2 cellular contexts compared by ENCODE assay signal in the genomic region with DNA sequence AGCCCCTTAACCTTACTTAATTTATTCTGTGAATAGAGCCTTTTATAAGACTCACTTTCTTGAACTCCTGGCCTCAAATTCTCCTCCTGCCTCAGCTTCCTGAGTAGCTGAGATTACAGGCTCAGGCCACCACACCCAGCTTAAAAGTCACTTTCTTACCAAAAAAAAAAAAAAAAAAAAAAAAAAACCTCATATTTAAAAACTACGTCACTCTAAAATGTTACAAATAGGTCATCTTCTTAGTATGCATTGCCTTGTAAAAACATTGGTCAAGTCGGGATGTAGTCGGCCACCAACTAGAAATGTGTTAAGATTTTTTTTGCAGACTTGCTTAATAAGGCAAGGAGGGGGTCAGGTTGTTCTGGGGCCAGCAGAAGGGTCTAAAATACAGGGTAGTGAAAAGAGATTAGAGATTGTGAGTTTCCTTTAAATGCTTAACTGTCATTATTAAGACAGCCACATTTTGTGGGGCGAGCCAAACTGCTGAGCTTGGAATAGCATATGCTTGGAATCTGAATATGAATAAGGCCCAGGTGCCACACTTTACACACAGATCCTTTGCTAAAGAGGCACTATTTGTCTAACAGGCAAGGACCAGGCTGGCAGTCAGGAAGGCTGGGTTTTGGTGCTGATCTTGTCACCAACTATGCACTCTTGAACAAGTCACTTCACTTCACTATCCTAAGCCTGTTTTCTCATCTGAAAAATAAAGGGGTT.
TF ChIP-seq lines count a peak whose summit lies in the region.

No MANE protein-coding gene starts in this region.

TF ChIP-seq in WTC11, 78 proteins besides CTCF, POLR2A, EP300 and RAD21 (continued from another document):
- TF ChIP-seq, protein P1, sequence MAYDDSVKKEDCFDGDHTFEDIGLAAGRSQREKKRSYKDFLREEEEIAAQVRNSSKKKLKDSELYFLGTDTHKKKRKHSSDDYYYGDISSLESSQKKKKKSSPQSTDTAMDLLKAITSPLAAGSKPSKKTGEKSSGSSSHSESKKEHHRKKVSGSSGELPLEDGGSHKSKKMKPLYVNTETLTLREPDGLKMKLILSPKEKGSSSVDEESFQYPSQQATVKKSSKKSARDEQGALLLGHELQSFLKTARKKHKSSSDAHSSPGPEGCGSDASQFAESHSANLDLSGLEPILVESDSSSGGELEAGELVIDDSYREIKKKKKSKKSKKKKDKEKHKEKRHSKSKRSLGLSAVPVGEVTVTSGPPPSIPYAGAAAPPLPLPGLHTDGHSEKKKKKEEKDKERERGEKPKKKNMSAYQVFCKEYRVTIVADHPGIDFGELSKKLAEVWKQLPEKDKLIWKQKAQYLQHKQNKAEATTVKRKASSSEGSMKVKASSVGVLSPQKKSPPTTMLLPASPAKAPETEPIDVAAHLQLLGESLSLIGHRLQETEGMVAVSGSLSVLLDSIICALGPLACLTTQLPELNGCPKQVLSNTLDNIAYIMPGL (CRISPR knock-in tag; IDR thresholded peaks at IDR 0.05) = no peak
- TF ChIP-seq, protein P2, sequence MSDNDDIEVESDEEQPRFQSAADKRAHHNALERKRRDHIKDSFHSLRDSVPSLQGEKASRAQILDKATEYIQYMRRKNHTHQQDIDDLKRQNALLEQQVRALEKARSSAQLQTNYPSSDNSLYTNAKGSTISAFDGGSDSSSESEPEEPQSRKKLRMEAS (CRISPR knock-in tag; IDR thresholded peaks at IDR 0.05) = no peak
- TF ChIP-seq, protein P3, sequence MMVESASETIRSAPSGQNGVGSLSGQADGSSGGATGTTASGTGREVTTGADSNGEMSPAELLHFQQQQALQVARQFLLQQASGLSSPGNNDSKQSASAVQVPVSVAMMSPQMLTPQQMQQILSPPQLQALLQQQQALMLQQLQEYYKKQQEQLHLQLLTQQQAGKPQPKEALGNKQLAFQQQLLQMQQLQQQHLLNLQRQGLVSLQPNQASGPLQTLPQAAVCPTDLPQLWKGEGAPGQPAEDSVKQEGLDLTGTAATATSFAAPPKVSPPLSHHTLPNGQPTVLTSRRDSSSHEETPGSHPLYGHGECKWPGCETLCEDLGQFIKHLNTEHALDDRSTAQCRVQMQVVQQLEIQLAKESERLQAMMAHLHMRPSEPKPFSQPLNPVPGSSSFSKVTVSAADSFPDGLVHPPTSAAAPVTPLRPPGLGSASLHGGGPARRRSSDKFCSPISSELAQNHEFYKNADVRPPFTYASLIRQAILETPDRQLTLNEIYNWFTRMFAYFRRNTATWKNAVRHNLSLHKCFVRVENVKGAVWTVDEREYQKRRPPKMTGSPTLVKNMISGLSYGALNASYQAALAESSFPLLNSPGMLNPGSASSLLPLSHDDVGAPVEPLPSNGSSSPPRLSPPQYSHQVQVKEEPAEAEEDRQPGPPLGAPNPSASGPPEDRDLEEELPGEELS (CRISPR knock-in tag; IDR thresholded peaks at IDR 0.05) = no peak
- TF ChIP-seq, protein P4, sequence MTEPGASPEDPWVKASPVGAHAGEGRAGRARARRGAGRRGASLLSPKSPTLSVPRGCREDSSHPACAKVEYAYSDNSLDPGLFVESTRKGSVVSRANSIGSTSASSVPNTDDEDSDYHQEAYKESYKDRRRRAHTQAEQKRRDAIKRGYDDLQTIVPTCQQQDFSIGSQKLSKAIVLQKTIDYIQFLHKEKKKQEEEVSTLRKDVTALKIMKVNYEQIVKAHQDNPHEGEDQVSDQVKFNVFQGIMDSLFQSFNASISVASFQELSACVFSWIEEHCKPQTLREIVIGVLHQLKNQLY (CRISPR knock-in tag; IDR thresholded peaks at IDR 0.05) = no peak
- no peak for TF ChIP-seq ZNF232 (CRISPR knock-in tag; IDR thresholded peaks at IDR 0.05)

TF ChIP-seq in H1, 55 proteins besides CTCF, POLR2A, EP300 and RAD21 (continued from another document):
- TF ChIP-seq POU5F1 (IDR thresholded peaks at IDR 0.05; ENCODE audit: low read depth, low read length) = no peak
- no peak for TF ChIP-seq TBP (IDR thresholded peaks at IDR 0.05; ENCODE audit: low read depth, low read length)
- TF ChIP-seq SP4 (IDR thresholded peaks at IDR 0.05; ENCODE audit: low read length) = no peak
- no peak for TF ChIP-seq KDM4A (IDR thresholded peaks at IDR 0.05; ENCODE audit: low read depth, low read length, severe bottlenecking)
- TF ChIP-seq SUZ12 (IDR thresholded peaks at IDR 0.05; ENCODE audit: low read length) = no peak
